ENCODE assay signal across 2 cellular contexts in the genomic region with DNA sequence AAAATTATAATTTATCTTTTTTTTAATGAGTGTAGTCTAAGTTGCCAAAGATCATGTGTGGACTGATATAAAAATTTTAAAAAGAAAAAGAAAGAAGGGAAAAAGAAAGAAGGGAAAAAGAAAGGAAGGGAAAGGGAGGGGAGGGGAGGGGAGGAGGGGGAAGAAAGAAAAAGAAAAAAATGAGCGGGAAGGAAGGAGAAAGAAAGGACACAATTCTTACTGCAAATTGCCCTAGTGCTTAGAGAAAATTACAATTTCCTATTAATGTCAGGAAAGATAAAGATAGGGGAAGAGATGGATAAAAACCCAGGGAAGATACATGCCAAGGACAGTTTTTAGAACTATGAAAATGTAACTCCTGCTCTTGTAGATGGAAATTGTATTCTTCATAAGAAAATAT.
TF ChIP-seq lines count a peak whose summit lies in the region.

No MANE protein-coding gene starts in this region.

TF ChIP-seq in HepG2, 621 proteins besides CTCF, POLR2A, EP300 and RAD21:
- TF ChIP-seq ZKSCAN8 (CRISPR knock-in tag; IDR thresholded peaks at IDR 0.05; ENCODE audit: borderline replicate concordance) (no peak), ZNF7 (CRISPR knock-in tag; IDR thresholded peaks at IDR 0.05) (no peak), HNRNPK (IDR thresholded peaks at IDR 0.05; ENCODE audit: low read depth, low read length, poor library complexity, severe bottlenecking) (peak; percentile 86)
- TF ChIP-seq, protein P1, sequence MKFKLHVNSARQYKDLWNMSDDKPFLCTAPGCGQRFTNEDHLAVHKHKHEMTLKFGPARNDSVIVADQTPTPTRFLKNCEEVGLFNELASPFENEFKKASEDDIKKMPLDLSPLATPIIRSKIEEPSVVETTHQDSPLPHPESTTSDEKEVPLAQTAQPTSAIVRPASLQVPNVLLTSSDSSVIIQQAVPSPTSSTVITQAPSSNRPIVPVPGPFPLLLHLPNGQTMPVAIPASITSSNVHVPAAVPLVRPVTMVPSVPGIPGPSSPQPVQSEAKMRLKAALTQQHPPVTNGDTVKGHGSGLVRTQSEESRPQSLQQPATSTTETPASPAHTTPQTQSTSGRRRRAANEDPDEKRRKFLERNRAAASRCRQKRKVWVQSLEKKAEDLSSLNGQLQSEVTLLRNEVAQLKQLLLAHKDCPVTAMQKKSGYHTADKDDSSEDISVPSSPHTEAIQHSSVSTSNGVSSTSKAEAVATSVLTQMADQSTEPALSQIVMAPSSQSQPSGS (CRISPR knock-in tag; IDR thresholded peaks at IDR 0.05), result no peak

TF ChIP-seq in K562, 482 proteins besides CTCF, POLR2A, EP300 and RAD21:
- no peak for TF ChIP-seq POLR3G (IDR thresholded peaks at IDR 0.05; ENCODE audit: extremely low read depth, insufficient read length, insufficient replicate concordance)
- peak; percentile 91 for TF ChIP-seq HNRNPK (IDR thresholded peaks at IDR 0.05; ENCODE audit: low read depth, low read length, poor library complexity, severe bottlenecking)
